14 cellular contexts compared by ENCODE assay signal in genomic region chr18:2856499-2856898, GRCh38. TPM values are rescaled to one million over a fixed set of nuclear protein-coding genes. Genes with fewer than 3 reads are reported as not detected.
DNase-seq lines count a peak whose midpoint lies in the region; ATAC-seq and TF ChIP-seq lines count a peak whose summit lies in the region.
"Had no signal": no experiment of that assay in that cellular context is flagged by ENCODE, and none has a peak within 500 bp of the region (broad histone marks: within the 10 kb centered on the region; RNA-seq: fewer than 3 reads in every experiment).

No MANE protein-coding gene starts in this region.

- intact Hi-C loops in breast epithelium (cut with DNase I; ENCODE audit: low total_unique reads) = no loop called here
- intact Hi-C loops in mammary epithelial cell (cut with micrococcal nuclease) = no loop called here
- intact Hi-C loops in ascending aorta (cut with DNase I) = loop anchor here (2.0 to 10.0 kb wide), 4 partner anchors 18 to 598 kb away; partner anchors contain the start of genes MYL12A, SMCHD1 and TGIF1
- intact Hi-C loops in left lung (cut with DNase I) = no loop called here
- intact Hi-C loops in transverse colon (cut with DNase I; ENCODE audit: low total_unique reads) = loop anchor here (5.0 kb wide), 1 partner anchor 746 kb away; no protein-coding TSS in a partner anchor
- intact Hi-C loops in mucosa of descending colon (cut with DNase I, micrococcal nuclease) = no loop called here

- no TSS peak for BruUV-seq in mammary epithelial cell (replicated peaks; lab: Mats Ljungman, UMichigan)

- WGBS in mammary epithelial cell (ENCODE audit: low coverage, missing lambda C conversion rate) = 87% methylated on average over 9 of the region's 9 CpGs
- 68 to 71% methylated on average over 8 to 9 of the region's 9 CpGs for WGBS in transverse colon (ENCODE audit: low coverage in 1 of 2), 2 donors

- H3K9me3 ChIP-seq in breast epithelium (peaks cover 0 to 9% of the 10 kb centered on the region in 2 donors), mammary epithelial cell (replicated peaks; ENCODE audit: insufficient read depth, low read length) (no peaks in the 10 kb centered on the region), ascending aorta (peaks cover 0 to 7% of the 10 kb centered on the region in 2 donors), left lung (no peaks in the 10 kb centered on the region), transverse colon (peaks cover 7 to 11% of the 10 kb centered on the region in 2 donors), mucosa of descending colon (no peaks in the 10 kb centered on the region)
- H3K9me3 ChIP-seq: ovary had no signal

- H4K20me1 ChIP-seq in mammary epithelial cell (ENCODE audit: insufficient read depth, low read length) = no peaks in the 10 kb centered on the region

- H3K36me3 ChIP-seq in breast epithelium (no peaks in the 10 kb centered on the region), mammary epithelial cell (ENCODE audit: insufficient read depth, low read length) (no peaks in the 10 kb centered on the region), ascending aorta (no peaks in the 10 kb centered on the region), left lung (peaks cover 0 to 22% of the 10 kb centered on the region in 2 donors), transverse colon (no peaks in the 10 kb centered on the region), mucosa of descending colon (ENCODE audit: low read depth) (no peaks in the 10 kb centered on the region)
- H3K36me3 ChIP-seq: ovary had no signal

- H2AFZ ChIP-seq in mammary epithelial cell (ENCODE audit: low read depth, low read length) = no peak overlapping the region

- H3K4me3 ChIP-seq in breast epithelium (peak overlapping the region in 1 of 3 donors; percentile 8), mammary epithelial cell (replicated peaks in 1 of 3; ENCODE audit: insufficient read depth in 1 of 3, low read depth in 2 of 3, low read length in 3 of 3) (no peak overlapping the region), ascending aorta (no peak overlapping the region), left lung (peak overlapping the region in 1 of 2 donors; percentile 4), transverse colon (no peak overlapping the region), mucosa of descending colon (no peak overlapping the region)
- H3K4me3 ChIP-seq: ovary had no signal

- no peaks in the 10 kb centered on the region for H3K27me3 ChIP-seq in breast epithelium
- no peaks in the 10 kb centered on the region for H3K27me3 ChIP-seq in mammary epithelial cell (ENCODE audit: insufficient read depth, low read length)
- H3K27me3 ChIP-seq in ascending aorta = no peaks in the 10 kb centered on the region
- no peaks in the 10 kb centered on the region for H3K27me3 ChIP-seq in left lung
- no peaks in the 10 kb centered on the region for H3K27me3 ChIP-seq in transverse colon
- H3K27me3 ChIP-seq: ovary had no signal

- TF ChIP-seq POLR2A in breast epithelium (IDR thresholded peaks at IDR 0.05) = no peak
- no peak for TF ChIP-seq POLR2A in transverse colon (IDR thresholded peaks at IDR 0.05)

- H3K9ac ChIP-seq in mammary epithelial cell (ENCODE audit: insufficient read depth, low read length) = no peak overlapping the region

- no peak for TF ChIP-seq EP300 in transverse colon (IDR thresholded peaks at IDR 0.05; ENCODE audit: low read depth)

- H3K27ac ChIP-seq in breast epithelium = peak overlapping the region; percentile 50 to 85
- H3K27ac ChIP-seq in mammary epithelial cell (ENCODE audit: insufficient read depth, low read depth, low read length) = no peak overlapping the region
- H3K27ac ChIP-seq in ascending aorta = peak overlapping the region; percentile 55 to 78
- H3K27ac ChIP-seq in left lung = peak overlapping the region; percentile 39 to 86
- H3K27ac ChIP-seq in transverse colon = peak overlapping the region; percentile 28 to 66 (median 36)

- H3K4me1 ChIP-seq in breast epithelium = no peaks in the 10 kb centered on the region
- peaks cover 6% of the 10 kb centered on the region for H3K4me1 ChIP-seq in mammary epithelial cell (ENCODE audit: insufficient read depth, low read length)
- peaks cover 0 to 25% of the 10 kb centered on the region in 2 donors for H3K4me1 ChIP-seq in ascending aorta
- H3K4me1 ChIP-seq in left lung = peaks cover 8 to 60% of the 10 kb centered on the region in 2 donors
- peaks cover 0 to 4% (median 0%) of the 10 kb centered on the region in 4 donors for H3K4me1 ChIP-seq in transverse colon
- H3K4me1 ChIP-seq in mucosa of descending colon (ENCODE audit: low read depth) = no peaks in the 10 kb centered on the region

- DNase-seq in breast epithelium (ENCODE audit: low spot score in 2 of 2) (no peak), mammary epithelial cell (no peak), ascending aorta (ENCODE audit: low spot score in 2 of 2) (no peak), left lung (no peak), transverse colon (no peak), mucosa of descending colon (no peak), G401 (ENCODE audit: low spot score) (no peak), activated gamma-delta T cell treated with Interleukin-2 at 50 U/mL for 16 hours (no peak)
- DNase-seq: activated effector memory CD4-positive, alpha-beta T cell treated with anti-CD3 and anti-CD28 coated beads, Interleukin-2, amount 50 U/mL, for 16 hours; KG1; NCI-H1105; NCI-H226; ovary; stimulated activated naive B cell treated with anti-CD40 and anti-IgM and Interleukin-4, amounts not matched to agents 10 μg/mL and 1 μg/mL and 100 μg/mL, for 72 hours had no signal

- in situ Hi-C loops in mammary epithelial cell (cut with MboI; ENCODE audit: low sequenced_read_pairs in 2 of 2) = no loop called here
- in situ Hi-C loops in transverse colon (cut with MboI; ENCODE audit: low pct_ligation_motif_present in 1 of 4, low pct_unique_long_range_greater_than_20kb in 1 of 4, low sequenced_read_pairs in 3 of 4) = no loop called here
- in situ Hi-C loops in G401 (cut with HindIII; ENCODE audit: low sequenced_read_pairs) = no loop called here

- TF ChIP-seq CTCF in breast epithelium (IDR thresholded peaks at IDR 0.05) (no peak), mammary epithelial cell (conservative IDR thresholded peaks at IDR 0.05 in 1 of 2, IDR thresholded peaks at IDR 0.05 in 1 of 2; ENCODE audit: extremely low read depth in 1 of 2, insufficient read depth in 1 of 2, low read depth in 1 of 2, low read length in 2 of 2) (no peak), ascending aorta (IDR thresholded peaks at IDR 0.05) (no peak), left lung (IDR thresholded peaks at IDR 0.05) (no peak), transverse colon (IDR thresholded peaks at IDR 0.05) (no peak), mucosa of descending colon (IDR thresholded peaks at IDR 0.05) (no peak)

- CTCF ChIA-PET in mammary epithelial cell (lab: Charles Lee; ENCODE audit: low non-redundant PET) = interaction anchor here (0.7 kb wide), 1 partner anchor 153 kb away, joined by 3 read pairs; no protein-coding TSS in a partner anchor

- H3K79me2 ChIP-seq in mammary epithelial cell (ENCODE audit: insufficient read depth, low read length) = no peaks in the 10 kb centered on the region

- dilution Hi-C loops in mammary epithelial cell (cut with HindIII; ENCODE audit: low sequenced_read_pairs) = no loop called here

- H3K4me2 ChIP-seq in mammary epithelial cell (ENCODE audit: insufficient read depth, low read depth, low read length) = no peak overlapping the region

- no peak for ATAC-seq in left lung
- ATAC-seq in mucosa of descending colon = no peak
- ATAC-seq: stimulated activated naive B cell treated with anti-CD40 and anti-IgM and Interleukin-4, amounts not matched to agents 10 μg/mL and 1 μg/mL and 100 μg/mL, for 72 hours had no signal

RNA-seq across cellular contexts. Expression of gene EMILIN2, which starts 9.7 kb away (rescaled TPM):
- total RNA-seq in breast epithelium (10 to 100 TPM; 23.9 to 45.1 (median 32.4) TPM), mammary epithelial cell (1 to 10 TPM in 1 of 2 donors, under 1 TPM in 1; 0.52 to 1.3 TPM), ascending aorta (22.4 TPM), left lung (10 to 100 TPM; 28.2 to 56.2 TPM), transverse colon (100 to 1,000 TPM in 1 of 4 donors, 10 to 100 TPM in 3; 12.0 to 145 (median 56.5) TPM), mucosa of descending colon (10 to 100 TPM; 13.3 to 19.6 (median 18.3) TPM)
- 0.25 TPM for polyA plus RNA-seq in mammary epithelial cell
- not detected for polyA minus RNA-seq in mammary epithelial cell
- 0.06 and 0.07 TPM in 2 replicates for total RNA-seq in G401 (2014; rRNA removed; shearing (Covaris generic))

Comparison
In these comparisons a context has a peak if more than half of its experiments do, and no peak if none do; other contexts are left out.
1. RNA of gene EMILIN2, which starts 9.7 kb away (total RNA-seq): 12.0 to 145 TPM in transverse colon, 28.2 to 56.2 TPM in left lung, 23.9 to 45.1 TPM in breast epithelium, 22.4 TPM in ascending aorta (single experiment) and 13.3 to 19.6 TPM in mucosa of descending colon; 0.52 to 1.3 TPM in mammary epithelial cell and 0.06 to 0.07 TPM in G401; every median in the first group is over 4 times any median in the second.
2. intact Hi-C loops: an anchor here in ascending aorta (2.0 to 10.0 kb wide) and transverse colon (5.0 kb wide); none called in breast epithelium, mammary epithelial cell, left lung and mucosa of descending colon.